Comparison of ENCODE assay signal across 8 cellular contexts in the genomic region with DNA sequence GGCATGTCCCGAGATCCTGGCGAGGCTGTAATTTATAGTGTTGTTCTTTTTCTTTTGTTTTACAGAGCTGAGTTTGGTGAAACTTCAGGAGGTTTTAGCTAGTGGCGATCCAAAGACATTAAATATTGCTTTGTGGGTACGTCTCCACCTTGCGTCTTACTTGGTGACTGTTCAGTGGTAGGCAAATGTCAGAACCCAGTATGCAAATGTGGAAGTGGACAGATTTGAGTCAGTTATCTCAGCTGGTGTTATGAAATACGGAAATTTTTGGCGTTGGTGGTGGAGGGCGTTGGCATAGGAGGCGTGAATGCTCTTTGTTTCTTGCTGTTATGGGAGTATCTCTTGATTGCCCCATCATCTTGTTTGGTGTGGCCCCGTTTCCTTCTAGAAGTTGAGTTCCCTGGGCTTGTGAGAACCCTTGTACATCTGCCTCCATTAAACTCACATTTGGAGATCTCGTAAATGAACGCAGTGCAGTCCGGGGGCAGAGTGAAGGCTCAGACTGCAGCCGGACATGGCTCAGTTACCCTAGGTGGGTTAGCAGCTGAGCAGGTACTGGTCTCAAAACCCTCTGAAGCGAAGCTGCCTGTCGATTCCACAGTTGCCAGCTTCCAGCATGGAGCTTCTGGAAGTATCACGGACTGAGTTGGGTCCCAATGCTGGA. TPM values are rescaled to one million over a fixed set of nuclear protein-coding genes. Genes with fewer than 3 reads are reported as not detected.
DNase-seq lines count a peak whose midpoint lies in the region; ATAC-seq and TF ChIP-seq lines count a peak whose summit lies in the region.

No MANE protein-coding gene starts in this region.

- no peaks in the 10 kb centered on the region for H4K20me1 ChIP-seq in MM.1S (ENCODE audit: insufficient read depth, low read length)

- WGBS in right lobe of liver (ENCODE audit: insufficient coverage, low coverage, low lambda C conversion rate, missing lambda C conversion rate), result 66% methylated on average over 15 of the region's 17 CpGs
- WGBS in tibial nerve, 2 donors, result 74 to 81% methylated on average over 16 to 17 of the region's 17 CpGs

- H2AFZ ChIP-seq in MM.1S (ENCODE audit: low read length), result no peak overlapping the region

- H3K27ac ChIP-seq in right lobe of liver (peak overlapping the region in 2 of 3 donors; percentile 1 to 13), uterus (no peak overlapping the region), MM.1S (ENCODE audit: low read length) (no peak overlapping the region), tibial nerve (peak overlapping the region in 2 of 4 donors; percentile 4 to 50)

- no peaks in the 10 kb centered on the region for H3K27me3 ChIP-seq in right lobe of liver
- no peaks in the 10 kb centered on the region for H3K27me3 ChIP-seq in uterus
- no peaks in the 10 kb centered on the region for H3K27me3 ChIP-seq in MM.1S (replicated peaks; ENCODE audit: insufficient read depth, low read length)
- H3K27me3 ChIP-seq in tibial nerve, result no peaks in the 10 kb centered on the region

- DNase-seq in SKM-1 (lab: John Stamatoyannopoulos, UW; ENCODE audit: unreplicated experiment) (peak; percentile 81), right lobe of liver (no peak), uterus (no peak), MM.1S (no peak), tibial nerve (ENCODE audit: low spot score in 2 of 2) (no peak), NCI-H1417 (lab: John Stamatoyannopoulos, UW) (no peak)

- no peaks in the 10 kb centered on the region for H3F3A ChIP-seq in MM.1S (ENCODE audit: insufficient read depth, low read length)

- H3K4me2 ChIP-seq in MM.1S (ENCODE audit: low read depth, low read length), result no peak overlapping the region

- H3K4me1 ChIP-seq in right lobe of liver, result peaks cover 0 to 11% (median 2%) of the 10 kb centered on the region in 4 donors
- H3K4me1 ChIP-seq in uterus, result no peaks in the 10 kb centered on the region
- H3K4me1 ChIP-seq in MM.1S (ENCODE audit: low read length), result no peaks in the 10 kb centered on the region; the same call in 1 of the 2 replicates
- peaks cover 0 to 63% (median 42%) of the 10 kb centered on the region in 4 donors for H3K4me1 ChIP-seq in tibial nerve

- H3K79me2 ChIP-seq in MM.1S (ENCODE audit: low read length), result no peaks in the 10 kb centered on the region

- ATAC-seq in GM18907 (IDR thresholded peaks at IDR 0.05; ENCODE audit: unreplicated experiment), result peak; percentile 94
- peak; percentile 73 for ATAC-seq in HG02870 (IDR thresholded peaks at IDR 0.05; ENCODE audit: unreplicated experiment)
- ATAC-seq in right lobe of liver, result peak; percentile 47 to 78 (median 58)

- TF ChIP-seq CTCF in right lobe of liver (IDR thresholded peaks at IDR 0.05) (no peak), uterus (IDR thresholded peaks at IDR 0.05) (no peak), MM.1S (IDR thresholded peaks at IDR 0.05; ENCODE audit: low read length) (no peak), tibial nerve (IDR thresholded peaks at IDR 0.05) (no peak)

- TF ChIP-seq EP300 in tibial nerve (IDR thresholded peaks at IDR 0.05), result peak in 1 of 2 donors; percentile 55

- H3K36me3 ChIP-seq in right lobe of liver (no peaks in the 10 kb centered on the region), uterus (no peaks in the 10 kb centered on the region), MM.1S (replicated peaks; ENCODE audit: insufficient read depth, low read length) (no peaks in the 10 kb centered on the region), tibial nerve (no peaks in the 10 kb centered on the region)

- TF ChIP-seq POLR2A in right lobe of liver (IDR thresholded peaks at IDR 0.05) (no peak), uterus (IDR thresholded peaks at IDR 0.05) (no peak), tibial nerve (IDR thresholded peaks at IDR 0.05) (no peak)

- H3K4me3 ChIP-seq in right lobe of liver (no peak overlapping the region), uterus (no peak overlapping the region), MM.1S (ENCODE audit: low read length) (no peak overlapping the region), tibial nerve (no peak overlapping the region)

- no peaks in the 10 kb centered on the region for H3K9me2 ChIP-seq in MM.1S (replicated peaks; ENCODE audit: insufficient read depth, low read length)

- H3K9ac ChIP-seq in MM.1S (ENCODE audit: low read length), result no peak overlapping the region

- H3K9me3 ChIP-seq in right lobe of liver, result no peaks in the 10 kb centered on the region
- no peaks in the 10 kb centered on the region for H3K9me3 ChIP-seq in uterus
- H3K9me3 ChIP-seq in MM.1S (replicated peaks; ENCODE audit: insufficient read depth, low read length), result no peaks in the 10 kb centered on the region
- no peaks in the 10 kb centered on the region for H3K9me3 ChIP-seq in tibial nerve

- intact Hi-C loops in right lobe of liver (cut with DNase I) (no loop called here), uterus (cut with DNase I; ENCODE audit: low total_unique reads) (no loop called here)

RNA-seq across cellular contexts. Expression of a gene that starts 39.9 kb away (rescaled TPM):
- total RNA-seq in right lobe of liver (10 to 100 TPM; 12.5 to 33.0 (median 19.8) TPM), uterus (10 to 100 TPM in 1 of 4 donors, 1 to 10 TPM in 3; 2.1 to 22.1 (median 7.1) TPM), tibial nerve (10 to 100 TPM; 20.5 to 24.3 (median 22.3) TPM)

Comparison
In these comparisons a context has a peak if more than half of its experiments do, and no peak if none do; other contexts are left out.
1. H3K27ac ChIP-seq: peak in right lobe of liver (2 of 3); none in uterus (0 of 2) and MM.1S (single experiment).
2. Peak in every context shown above with its lines, with median percentiles within 50 percentile points of each other: ATAC-seq.